In genomic region chr1:183101081-183101480, GRCh38 we compare ENCODE assay signal across 25 cellular contexts.
DNase-seq lines count a peak whose midpoint lies in the region; ATAC-seq and TF ChIP-seq lines count a peak whose summit lies in the region.
"Had no signal": no experiment of that assay in that cellular context is flagged by ENCODE, and none has a peak within 500 bp of the region (broad histone marks: within the 10 kb centered on the region; RNA-seq: fewer than 3 reads in every experiment).

No MANE protein-coding gene starts in this region.

- TF ChIP-seq CTCF in epithelial cell of esophagus (IDR thresholded peaks at IDR 0.05; ENCODE audit: insufficient read depth, low read depth, low read length, missing control alignments) = no peak
- no peak for TF ChIP-seq CTCF in neural crest cell (conservative IDR thresholded peaks at IDR 0.05)
- TF ChIP-seq CTCF in type B pancreatic cell (conservative IDR thresholded peaks at IDR 0.05) = no peak

- ATAC-seq in GM18519 (IDR thresholded peaks at IDR 0.05; ENCODE audit: low FRiP score, unreplicated experiment) = no peak

- no peak overlapping the region for H3K4me3 ChIP-seq in epithelial cell of esophagus (ENCODE audit: low read length)
- H3K4me3 ChIP-seq: HAP-1 had no signal

- H3K4me3 Mint-ChIP-seq in neural crest cell (no peak overlapping the region), type B pancreatic cell (peak overlapping the region; percentile 21)
- H3K4me3 Mint-ChIP-seq: CD8-positive, alpha-beta memory T cell had no signal

- peaks cover 20% of the 10 kb centered on the region for H3K4me1 Mint-ChIP-seq in neural crest cell
- H3K4me1 Mint-ChIP-seq in type B pancreatic cell (ENCODE audit: unreplicated experiment) = peaks cover 25% of the 10 kb centered on the region
- H3K4me1 Mint-ChIP-seq: CD8-positive, alpha-beta memory T cell had no signal

- H3K9me3 Mint-ChIP-seq in neural crest cell (no peaks in the 10 kb centered on the region), type B pancreatic cell (no peaks in the 10 kb centered on the region)
- H3K9me3 Mint-ChIP-seq: CD14-positive monocyte; CD8-positive, alpha-beta memory T cell had no signal

- no peaks in the 10 kb centered on the region for H3K36me3 Mint-ChIP-seq in neural crest cell (ENCODE audit: low read depth)
- peaks cover 14% of the 10 kb centered on the region for H3K36me3 Mint-ChIP-seq in type B pancreatic cell
- H3K36me3 Mint-ChIP-seq: CD14-positive monocyte; CD8-positive, alpha-beta memory T cell had no signal

- H3K27ac Mint-ChIP-seq in neural crest cell (ENCODE audit: unreplicated experiment) (peak overlapping the region; percentile 4), type B pancreatic cell (no peak overlapping the region)
- H3K27ac Mint-ChIP-seq: B cell; CD8-positive, alpha-beta memory T cell had no signal

- peak; percentile 42 for DNase-seq in NCI-H226
- peak; percentile 29 for DNase-seq in epithelial cell of esophagus (ENCODE audit: low read depth)
- no peak for DNase-seq in neural crest cell (ENCODE audit: low read depth, low spot score)
- DNase-seq in type B pancreatic cell (ENCODE audit: extremely low spot score, unreplicated experiment) = no peak
- no peak for DNase-seq in NCI-H1105 treated with DMSO at 0.1 percent for 48 hours (lab: John Stamatoyannopoulos, UW)
- DNase-seq in stimulated activated CD4-positive, alpha-beta T cell treated with anti-CD3 and anti-CD28 coated beads, Interleukin-12 subunit alpha, Interleukin-12 subunit beta, amount 100 ng/mL, for 4 hours = no peak
- DNase-seq: Calu3; CD8-positive, alpha-beta memory T cell; DMS79 treated with DMSO at 0.1 percent for 48 hours; GF-D8; KG1; MM.1S; NCI-H1417; NCI-H1694; NCI-H2029 treated with DMSO at 0.1 percent for 48 hours; NCI-H2227 treated with DMSO at 0.1 percent for 48 hours; NCI-H510A; NCI-H69; OCI-M1; SK-N-SH; SW 1271 had no signal

- H3K27me3 Mint-ChIP-seq in neural crest cell (ENCODE audit: low read depth) (no peaks in the 10 kb centered on the region), type B pancreatic cell (no peaks in the 10 kb centered on the region)
- H3K27me3 Mint-ChIP-seq: B cell had no signal

Comparison
In these comparisons a context has a peak if more than half of its experiments do, and no peak if none do; other contexts are left out.
1. DNase-seq: peak in NCI-H226 (single experiment) and epithelial cell of esophagus (single experiment); none in neural crest cell (single experiment), type B pancreatic cell (single experiment), NCI-H1105 treated with DMSO at 0.1 percent for 48 hours (single experiment) and stimulated activated CD4-positive, alpha-beta T cell treated with anti-CD3 and anti-CD28 coated beads, Interleukin-12 subunit alpha, Interleukin-12 subunit beta, amount 100 ng/mL, for 4 hours (single experiment).